ENCODE assay signal across 11 cellular contexts in the genomic region with DNA sequence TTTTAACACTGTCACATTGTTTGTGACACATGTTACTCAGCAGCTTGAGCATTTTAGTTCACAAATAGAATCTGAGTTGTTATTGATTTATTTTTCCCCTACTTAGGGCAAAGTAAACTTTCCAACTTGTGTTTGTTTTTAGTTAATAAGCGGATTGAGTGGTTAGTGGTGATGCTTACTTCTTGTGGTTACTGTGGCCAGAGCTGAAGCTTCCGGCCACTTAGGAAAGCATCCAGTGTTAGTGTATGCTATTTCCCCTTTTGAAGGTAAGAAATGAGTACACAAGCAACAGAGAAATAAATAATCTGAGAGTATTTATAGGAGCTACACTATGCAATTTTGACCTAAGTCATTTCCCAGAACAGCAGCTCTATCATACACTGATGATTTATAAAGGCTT.
DNase-seq lines count a peak whose midpoint lies in the region; ATAC-seq and TF ChIP-seq lines count a peak whose summit lies in the region.
"Had no signal": no experiment of that assay in that cellular context is flagged by ENCODE, and none has a peak within 500 bp of the region (broad histone marks: within the 10 kb centered on the region; RNA-seq: fewer than 3 reads in every experiment).

No MANE protein-coding gene starts in this region.

- peak; percentile 63 for DNase-seq in NCI-H510A treated with DMSO at 0.1 percent for 48 hours (lab: John Stamatoyannopoulos, UW)
- DNase-seq in NCI-H1105 (lab: John Stamatoyannopoulos, UW) = no peak
- DNase-seq in left cardiac atrium = no peak
- DNase-seq in activated gamma-delta T cell treated with Interleukin-2 at 50 U/mL for 16 hours = no peak
- DNase-seq in foreskin keratinocyte = no peak
- DNase-seq: activated CD8-positive, alpha-beta memory T cell treated with anti-CD3 and anti-CD28 coated beads, Interleukin-2, amount 50 U/mL, for 48 hours; SHP77 treated with DMSO at 0.1 percent for 48 hours had no signal

- H4K20me1 ChIP-seq in BLaER1 = no peaks in the 10 kb centered on the region

- intact Hi-C loops in left cardiac atrium (cut with DNase I) = no loop called here

- H3K9ac ChIP-seq in BLaER1 = no peak overlapping the region

- ATAC-seq in GM19467 (IDR thresholded peaks at IDR 0.05; ENCODE audit: unreplicated experiment) = peak; percentile 96
- ATAC-seq in HG03039 (IDR thresholded peaks at IDR 0.05; ENCODE audit: unreplicated experiment) = peak; percentile 70
- no peak for ATAC-seq in left cardiac atrium
- ATAC-seq in foreskin keratinocyte = no peak

- H3K36me3 ChIP-seq in BLaER1 = no peaks in the 10 kb centered on the region
- H3K36me3 ChIP-seq: neutrophil had no signal

- peaks cover 14% of the 10 kb centered on the region for H3K9me3 ChIP-seq in BLaER1
- H3K9me3 ChIP-seq: neutrophil had no signal

- H3K27ac ChIP-seq in BLaER1 (no peak overlapping the region), foreskin keratinocyte (no peak overlapping the region)
- H3K27ac ChIP-seq: neutrophil had no signal

- peaks cover 32% of the 10 kb centered on the region for H3K4me1 ChIP-seq in BLaER1
- no peaks in the 10 kb centered on the region for H3K4me1 ChIP-seq in foreskin keratinocyte

- H3K4me2 ChIP-seq in BLaER1 = peak overlapping the region; percentile 66

- no peak for TF ChIP-seq CTCF in foreskin keratinocyte (conservative IDR thresholded peaks at IDR 0.05)

- H3K27me3 ChIP-seq in BLaER1 = no peaks in the 10 kb centered on the region
- no peaks in the 10 kb centered on the region for H3K27me3 ChIP-seq in foreskin keratinocyte
- H3K27me3 ChIP-seq: neutrophil had no signal

- no peak overlapping the region for H3K4me3 ChIP-seq in BLaER1

Comparison
In these comparisons a context has a peak if more than half of its experiments do, and no peak if none do; other contexts are left out.
1. ATAC-seq: peak in GM19467 (single experiment) and HG03039 (single experiment); none in left cardiac atrium (0 of 2) and foreskin keratinocyte (single experiment).